ENCODE assay signal across 8 cellular contexts in genomic region chr19:6632002-6632621, GRCh38. TPM values are rescaled to one million over a fixed set of nuclear protein-coding genes. Genes with fewer than 3 reads are reported as not detected.
DNase-seq lines count a peak whose midpoint lies in the region; ATAC-seq and TF ChIP-seq lines count a peak whose summit lies in the region.

No MANE protein-coding gene starts in this region.

- POLR2A ChIA-PET in activated CD4-positive, alpha-beta memory T cell treated with anti-CD3 and anti-CD28 coated beads, Interleukin-2, amount 10 ng/mL, durations not matched to agents 7 days and 5 days (lab: Charles Lee): interaction anchor here (0.8 to 1.2 kb wide), 3 partner anchors 16 to 231 kb away, joined by 3 to 4 read pairs (median 3); no protein-coding TSS in a partner anchor

- peaks cover 31% of the 10 kb centered on the region for H3K4me1 Mint-ChIP-seq in activated CD4-positive, alpha-beta memory T cell treated with anti-CD3 and anti-CD28 coated beads, Interleukin-2, amount 10 ng/mL, durations not matched to agents 7 days and 5 days
- peaks cover 8 to 11% of the 10 kb centered on the region in 2 donors for H3K4me1 Mint-ChIP-seq in effector memory CD8-positive, alpha-beta T cell (ENCODE audit: low read depth in 2 of 2)
- H3K4me1 Mint-ChIP-seq in mesothelial cell of epicardium: no peaks in the 10 kb centered on the region

- CTCF ChIA-PET in activated CD4-positive, alpha-beta memory T cell treated with anti-CD3 and anti-CD28 coated beads, Interleukin-2, amount 10 ng/mL, durations not matched to agents 7 days and 5 days (lab: Charles Lee): interaction anchor here (0.6 to 3.3 kb wide), 14 partner anchors 9 to 231 kb away, joined by 3 to 29 read pairs (median 4); partner anchors contain the start of gene GPR108

- H3K27ac Mint-ChIP-seq in activated CD4-positive, alpha-beta memory T cell treated with anti-CD3 and anti-CD28 coated beads, Interleukin-2, amount 10 ng/mL, durations not matched to agents 7 days and 5 days: no peak overlapping the region
- peak overlapping the region in 1 of 2 donors; percentile 76 for H3K27ac Mint-ChIP-seq in effector memory CD8-positive, alpha-beta T cell
- no peak overlapping the region for H3K27ac Mint-ChIP-seq in mesothelial cell of epicardium

- H3K27me3 Mint-ChIP-seq in activated CD4-positive, alpha-beta memory T cell treated with anti-CD3 and anti-CD28 coated beads, Interleukin-2, amount 10 ng/mL, durations not matched to agents 7 days and 5 days: peaks cover 7% of the 10 kb centered on the region
- peaks cover 6 to 8% of the 10 kb centered on the region in 2 donors for H3K27me3 Mint-ChIP-seq in effector memory CD8-positive, alpha-beta T cell
- peaks cover 2% of the 10 kb centered on the region for H3K27me3 Mint-ChIP-seq in mesothelial cell of epicardium (ENCODE audit: low read depth)

- H3K4me3 Mint-ChIP-seq in activated CD4-positive, alpha-beta memory T cell treated with anti-CD3 and anti-CD28 coated beads, Interleukin-2, amount 10 ng/mL, durations not matched to agents 7 days and 5 days: no peak overlapping the region
- no peak overlapping the region for H3K4me3 Mint-ChIP-seq in effector memory CD8-positive, alpha-beta T cell
- no peak overlapping the region for H3K4me3 Mint-ChIP-seq in mesothelial cell of epicardium

- peaks cover 4% of the 10 kb centered on the region for H3K9me3 Mint-ChIP-seq in activated CD4-positive, alpha-beta memory T cell treated with anti-CD3 and anti-CD28 coated beads, Interleukin-2, amount 10 ng/mL, durations not matched to agents 7 days and 5 days
- no peaks in the 10 kb centered on the region for H3K9me3 Mint-ChIP-seq in effector memory CD8-positive, alpha-beta T cell
- H3K9me3 Mint-ChIP-seq in mesothelial cell of epicardium: peaks cover 15% of the 10 kb centered on the region

- peak; percentile 42 for DNase-seq in NCI-H82 treated with DMSO at 0.1 percent for 48 hours (lab: John Stamatoyannopoulos, UW; ENCODE audit: unreplicated experiment)
- peak; percentile 81 for DNase-seq in activated CD4-positive, alpha-beta memory T cell treated with anti-CD3 and anti-CD28 coated beads, Interleukin-2, amount 10 ng/mL, durations not matched to agents 7 days and 5 days
- peak; percentile 87 to 92 (median 92) for DNase-seq in effector memory CD8-positive, alpha-beta T cell
- DNase-seq in mesothelial cell of epicardium (ENCODE audit: low spot score in 2 of 2, unreplicated experiment in 2 of 2): peak; percentile 39 to 62
- DNase-seq in stimulated activated CD8-positive, alpha-beta memory T cell treated with anti-CD3 and anti-CD28 coated beads, Interleukin-4, amount 100 ng/mL, for 24 hours (ENCODE audit: low read depth): peak; percentile 62

- ATAC-seq in HG02798 (IDR thresholded peaks at IDR 0.05; ENCODE audit: poor library complexity, unreplicated experiment): peak; percentile 47
- ATAC-seq in effector memory CD8-positive, alpha-beta T cell (replicated peaks): peak; percentile 77
- ATAC-seq in GM19397 (IDR thresholded peaks at IDR 0.05; ENCODE audit: unreplicated experiment): no peak

- peaks cover 3% of the 10 kb centered on the region for H3K36me3 Mint-ChIP-seq in activated CD4-positive, alpha-beta memory T cell treated with anti-CD3 and anti-CD28 coated beads, Interleukin-2, amount 10 ng/mL, durations not matched to agents 7 days and 5 days (ENCODE audit: low read depth)
- peaks cover 2% of the 10 kb centered on the region for H3K36me3 Mint-ChIP-seq in effector memory CD8-positive, alpha-beta T cell (ENCODE audit: insufficient read depth)
- H3K36me3 Mint-ChIP-seq in mesothelial cell of epicardium: no peaks in the 10 kb centered on the region

- H3K27ac ChIP-seq in C4-2B: no peak overlapping the region

- TF ChIP-seq CTCF in C4-2B (conservative IDR thresholded peaks at IDR 0.05) (peak; percentile 94), mesothelial cell of epicardium (IDR thresholded peaks at IDR 0.05; ENCODE audit: unreplicated experiment) (peak; percentile 76)

RNA-seq across cellular contexts. Expression of gene TNFSF14, which starts 37.8 kb away (rescaled TPM):
- total RNA-seq in activated CD4-positive, alpha-beta memory T cell treated with anti-CD3 and anti-CD28 coated beads, Interleukin-2, amount 10 ng/mL, durations not matched to agents 7 days and 5 days: 10 to 100 TPM; 17.3 to 18.4 TPM
- 0.07 to 0.09 TPM in 2 of 3 replicates, not detected in the other for total RNA-seq in mesothelial cell of epicardium

RNA-seq across cellular contexts. Expression of gene CD70, which starts 41.2 kb away (rescaled TPM):
- total RNA-seq in activated CD4-positive, alpha-beta memory T cell treated with anti-CD3 and anti-CD28 coated beads, Interleukin-2, amount 10 ng/mL, durations not matched to agents 7 days and 5 days: 10 to 100 TPM; 64.1 to 64.4 TPM
- not detected in 3 replicates for total RNA-seq in mesothelial cell of epicardium

Comparison
In these comparisons a context has a peak if more than half of its experiments do, and no peak if none do; other contexts are left out.
1. DNase-seq: peak in every context shown above with its lines; median percentile 92 in effector memory CD8-positive, alpha-beta T cell; 81 in activated CD4-positive, alpha-beta memory T cell treated with anti-CD3 and anti-CD28 coated beads, Interleukin-2, amount 10 ng/mL, durations not matched to agents 7 days and 5 days; 62 in stimulated activated CD8-positive, alpha-beta memory T cell treated with anti-CD3 and anti-CD28 coated beads, Interleukin-4, amount 100 ng/mL, for 24 hours; 50 in mesothelial cell of epicardium; 42 in NCI-H82 treated with DMSO at 0.1 percent for 48 hours.
2. RNA of gene TNFSF14, which starts 37.8 kb away (total RNA-seq): 17.3 to 18.4 TPM in activated CD4-positive, alpha-beta memory T cell treated with anti-CD3 and anti-CD28 coated beads, Interleukin-2, amount 10 ng/mL, durations not matched to agents 7 days and 5 days; 0.07 to 0.09 TPM in mesothelial cell of epicardium; every median in the first group is over 10 times any median in the second.
3. RNA of gene CD70, which starts 41.2 kb away (total RNA-seq): 64.1 to 64.4 TPM in activated CD4-positive, alpha-beta memory T cell treated with anti-CD3 and anti-CD28 coated beads, Interleukin-2, amount 10 ng/mL, durations not matched to agents 7 days and 5 days; not detected in mesothelial cell of epicardium; every median in the first group is over 10 times any median in the second.